Comparison of ENCODE assay signal across 8 cellular contexts in the genomic region with DNA sequence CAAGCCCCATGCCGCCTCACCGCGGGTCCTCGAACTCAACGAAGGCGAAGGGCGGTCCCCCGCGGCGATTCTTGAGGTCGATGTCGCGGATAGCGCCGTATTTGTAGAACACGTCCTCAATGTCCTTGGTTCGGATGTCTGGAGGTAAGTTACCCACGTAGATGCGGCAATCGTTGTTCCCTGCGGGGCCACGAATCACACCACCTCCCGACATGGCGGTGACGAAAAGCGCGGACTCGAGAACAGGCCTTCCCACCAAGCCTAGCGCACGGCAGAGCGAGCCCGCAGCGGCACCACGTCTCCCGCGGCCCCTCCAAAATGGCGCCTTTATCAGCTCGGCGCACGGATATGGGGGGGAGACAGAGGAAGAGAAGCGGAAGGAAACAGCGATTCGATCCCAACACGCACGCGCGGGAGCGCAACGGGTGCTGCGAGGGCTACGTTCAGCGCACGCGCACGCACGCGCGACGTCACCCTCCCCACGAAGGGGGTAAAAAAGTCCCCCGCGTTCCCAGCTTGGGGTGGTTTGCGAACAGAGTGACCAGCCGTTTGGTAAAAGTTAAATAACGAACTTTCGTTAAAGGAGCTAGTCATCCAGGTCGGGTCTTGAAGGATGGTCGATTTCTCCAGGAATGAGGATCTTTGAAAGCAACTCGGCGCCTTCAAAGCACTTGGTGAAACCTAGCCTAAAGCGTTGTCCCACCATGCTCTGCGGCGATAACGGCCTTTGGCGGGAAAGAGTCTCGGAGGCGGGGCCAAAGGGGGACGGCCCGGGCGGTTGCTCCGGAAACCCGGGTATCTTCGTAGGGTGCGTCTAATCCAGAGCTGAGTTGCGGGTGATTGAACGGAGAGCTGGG. TPM values are rescaled to one million over a fixed set of nuclear protein-coding genes. Genes with fewer than 3 reads are reported as not detected.
DNase-seq lines count a peak whose midpoint lies in the region; ATAC-seq and TF ChIP-seq lines count a peak whose summit lies in the region.

A gene with protein sequence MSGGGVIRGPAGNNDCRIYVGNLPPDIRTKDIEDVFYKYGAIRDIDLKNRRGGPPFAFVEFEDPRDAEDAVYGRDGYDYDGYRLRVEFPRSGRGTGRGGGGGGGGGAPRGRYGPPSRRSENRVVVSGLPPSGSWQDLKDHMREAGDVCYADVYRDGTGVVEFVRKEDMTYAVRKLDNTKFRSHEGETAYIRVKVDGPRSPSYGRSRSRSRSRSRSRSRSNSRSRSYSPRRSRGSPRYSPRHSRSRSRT (minus strand): TSS at position 323 of the 857 bp plus-strand sequence. CDS start 109 bp downstream, at position 214.

- ATAC-seq in HG03439 (IDR thresholded peaks at IDR 0.05; ENCODE audit: unreplicated experiment) = peak; percentile 92

- peaks cover 20% of the 10 kb centered on the region for H3K36me3 Mint-ChIP-seq in chondrocyte (ENCODE audit: low read depth)

- peak; percentile 98 for TF ChIP-seq POLR2A in GM19193 (IDR thresholded peaks at IDR 0.05; ENCODE audit: extremely low read depth, insufficient read depth, insufficient read length)

- H3K4me1 Mint-ChIP-seq in chondrocyte (ENCODE audit: low read depth) = peaks cover 47% of the 10 kb centered on the region

- H3K27ac Mint-ChIP-seq in chondrocyte (ENCODE audit: unreplicated experiment) = peak within 1 kb of the TSS; percentile 99

- no peaks in the 10 kb centered on the region for H3K9me3 Mint-ChIP-seq in chondrocyte (ENCODE audit: low read depth)

- no peak for TF ChIP-seq CTCF in chondrocyte (IDR thresholded peaks at IDR 0.05)

- DNase-seq in AML-193 (lab: John Stamatoyannopoulos, UW) = peak; percentile 98 to 99
- peak; percentile 100 for DNase-seq in NCI-H510A treated with DMSO at 0.1 percent for 48 hours (lab: John Stamatoyannopoulos, UW)
- DNase-seq in activated CD4-positive, alpha-beta T cell treated with anti-CD3 and anti-CD28 coated beads for 24 hours (ENCODE audit: low read depth in 2 of 2) = peak; percentile 94 to 95
- peak; percentile 98 for DNase-seq in chondrocyte (ENCODE audit: low spot score)
- peak; percentile 98 for DNase-seq in kidney glomerular epithelial cell (lab: John Stamatoyannopoulos, UW)
- DNase-seq in stimulated activated CD4-positive, alpha-beta T cell treated with anti-CD3 and anti-CD28 coated beads, Interleukin-1b, Interleukin-23, amount 100 ng/mL, for 1 hour (ENCODE audit: low read depth in 2 of 2) = peak; percentile 93

- H3K4me3 Mint-ChIP-seq in chondrocyte (ENCODE audit: unreplicated experiment) = peak within 1 kb of the TSS; percentile 99

- H3K27me3 Mint-ChIP-seq in chondrocyte (ENCODE audit: low read depth) = no peaks in the 10 kb centered on the region

RNA-seq across cellular contexts. Expression of the gene that starts here (rescaled TPM):
- total RNA-seq in chondrocyte = 115 to 161 TPM (median 119 TPM) in 3 replicates

Comparison
In these comparisons a context has a peak if more than half of its experiments do, and no peak if none do; other contexts are left out.
1. Peak in every context shown above with its lines: DNase-seq and ATAC-seq.